Comparison of ENCODE assay signal across 8 cellular contexts in the genomic region with DNA sequence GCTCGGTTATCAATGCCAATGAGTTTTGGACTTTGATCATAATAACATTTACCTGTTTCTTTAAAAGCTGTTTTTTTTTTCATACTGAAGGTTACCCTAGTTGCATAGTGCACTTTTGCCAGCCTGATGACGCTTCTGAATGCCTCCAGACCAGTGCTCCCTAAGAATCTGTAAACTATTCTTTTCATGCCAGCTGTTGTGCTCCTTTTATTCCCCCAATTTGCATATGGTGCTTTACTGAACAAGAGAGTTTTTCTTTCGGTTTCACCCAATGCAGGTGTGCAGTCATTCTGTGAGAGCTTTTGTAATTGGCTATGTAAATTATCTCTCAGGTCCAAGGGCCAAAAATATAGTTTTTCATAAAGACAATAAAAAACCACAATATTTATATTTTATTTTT. TPM values are rescaled to one million over a fixed set of nuclear protein-coding genes. Genes with fewer than 3 reads are reported as not detected.
DNase-seq lines count a peak whose midpoint lies in the region; ATAC-seq and TF ChIP-seq lines count a peak whose summit lies in the region.

No MANE protein-coding gene starts in this region.

- no peak for TF ChIP-seq EP300 in stomach (IDR thresholded peaks at IDR 0.05)
- no peak for TF ChIP-seq EP300 in esophagus muscularis mucosa (IDR thresholded peaks at IDR 0.05)

- no peak overlapping the region for H3K4me3 Mint-ChIP-seq in activated naive CD4-positive, alpha-beta T cell treated with anti-CD3 and anti-CD28 coated beads for 36 hours
- peak overlapping the region; percentile 8 for H3K4me3 Mint-ChIP-seq in T-helper 1 cell treated with Interleukin-12 subunit alpha and Interleukin-12 subunit beta and Interleukin-4 antibody, amounts not matched to agents 30 μg/mL and 1 μg/mL, for 36 hours

- CTCF ChIA-PET in activated naive CD4-positive, alpha-beta T cell treated with anti-CD3 and anti-CD28 coated beads for 36 hours (lab: Charles Lee): interaction anchor here (1.0 to 2.5 kb wide), 3 partner anchors 239 to 270 kb away, joined by 3 to 5 read pairs (median 3); no protein-coding TSS in a partner anchor

- H3K4me3 ChIP-seq in stomach: peak overlapping the region in 2 of 4 donors; percentile 3 to 23
- H3K4me3 ChIP-seq in esophagus muscularis mucosa: no peak overlapping the region

- DNase-seq in activated naive CD4-positive, alpha-beta T cell treated with anti-CD3 and anti-CD28 coated beads for 36 hours: peak; percentile 46
- DNase-seq in activated naive CD4-positive, alpha-beta T cell treated with anti-CD3 and anti-CD28 coated beads, Interleukin-2, amount 50 U/mL, for 16 hours: no peak
- DNase-seq in stomach (no peak), esophagus muscularis mucosa (ENCODE audit: extremely low spot score) (no peak), kidney glomerular epithelial cell (lab: John Stamatoyannopoulos, UW) (no peak), Right ventricle myocardium inferior (ENCODE audit: missing footprints) (no peak)

- intact Hi-C loops in activated naive CD4-positive, alpha-beta T cell treated with anti-CD3 and anti-CD28 coated beads for 36 hours (cut with micrococcal nuclease): loop anchor here (1.0 to 2.0 kb wide), 7 partner anchors 25 to 214 kb away; a partner anchor contains a TSS
- intact Hi-C loops in stomach (cut with DNase I; ENCODE audit: low total_unique reads): no loop called here
- intact Hi-C loops in esophagus muscularis mucosa (cut with DNase I): no loop called here
- intact Hi-C loops in Right ventricle myocardium inferior (cut with DNase I): no loop called here

- peak; percentile 95 for ATAC-seq in HG02938 (IDR thresholded peaks at IDR 0.05; ENCODE audit: unreplicated experiment)
- ATAC-seq in Right ventricle myocardium inferior: no peak

- H3K27ac ChIP-seq in stomach (peak overlapping the region in 3 of 5 donors; percentile 10 to 62 (median 27)), esophagus muscularis mucosa (replicated peaks in 1 of 4) (no peak overlapping the region)

- H3K4me1 Mint-ChIP-seq in activated naive CD4-positive, alpha-beta T cell treated with anti-CD3 and anti-CD28 coated beads for 36 hours (ENCODE audit: low read depth): peaks cover 24% of the 10 kb centered on the region
- peaks cover 29% of the 10 kb centered on the region for H3K4me1 Mint-ChIP-seq in T-helper 1 cell treated with Interleukin-12 subunit alpha and Interleukin-12 subunit beta and Interleukin-4 antibody, amounts not matched to agents 30 μg/mL and 1 μg/mL, for 36 hours (ENCODE audit: low read depth)

- WGBS in stomach, 5 donors: 27 to 50% (median 28%) methylated on average over 3 of the region's 3 CpGs
- WGBS in esophagus muscularis mucosa: 91% methylated on average over 3 of the region's 3 CpGs

- TF ChIP-seq POLR2A in stomach (IDR thresholded peaks at IDR 0.05): no peak
- TF ChIP-seq POLR2A in esophagus muscularis mucosa (IDR thresholded peaks at IDR 0.05; ENCODE audit: low read depth): no peak

- H3K36me3 Mint-ChIP-seq in activated naive CD4-positive, alpha-beta T cell treated with anti-CD3 and anti-CD28 coated beads for 36 hours (ENCODE audit: low read depth): no peaks in the 10 kb centered on the region
- H3K36me3 Mint-ChIP-seq in T-helper 1 cell treated with Interleukin-12 subunit alpha and Interleukin-12 subunit beta and Interleukin-4 antibody, amounts not matched to agents 30 μg/mL and 1 μg/mL, for 36 hours (ENCODE audit: low read depth): peaks cover 10% of the 10 kb centered on the region

- H3K27me3 ChIP-seq in stomach (no peaks in the 10 kb centered on the region), esophagus muscularis mucosa (no peaks in the 10 kb centered on the region)

- H3K9me3 ChIP-seq in stomach: no peaks in the 10 kb centered on the region
- no peaks in the 10 kb centered on the region for H3K9me3 ChIP-seq in esophagus muscularis mucosa

- H3K4me1 ChIP-seq in stomach (peaks cover 0 to 50% (median 22%) of the 10 kb centered on the region in 4 donors), esophagus muscularis mucosa (peaks cover 0 to 3% (median 0%) of the 10 kb centered on the region in 4 donors)

- H3K9me3 Mint-ChIP-seq in activated naive CD4-positive, alpha-beta T cell treated with anti-CD3 and anti-CD28 coated beads for 36 hours: no peaks in the 10 kb centered on the region
- no peaks in the 10 kb centered on the region for H3K9me3 Mint-ChIP-seq in T-helper 1 cell treated with Interleukin-12 subunit alpha and Interleukin-12 subunit beta and Interleukin-4 antibody, amounts not matched to agents 30 μg/mL and 1 μg/mL, for 36 hours

- H3K27ac Mint-ChIP-seq in activated naive CD4-positive, alpha-beta T cell treated with anti-CD3 and anti-CD28 coated beads for 36 hours: no peak overlapping the region
- H3K27ac Mint-ChIP-seq in T-helper 1 cell treated with Interleukin-12 subunit alpha and Interleukin-12 subunit beta and Interleukin-4 antibody, amounts not matched to agents 30 μg/mL and 1 μg/mL, for 36 hours: no peak overlapping the region

- H3K36me3 ChIP-seq in stomach (no peaks in the 10 kb centered on the region), esophagus muscularis mucosa (no peaks in the 10 kb centered on the region)

- H3K27me3 Mint-ChIP-seq in activated naive CD4-positive, alpha-beta T cell treated with anti-CD3 and anti-CD28 coated beads for 36 hours (ENCODE audit: low read depth): no peaks in the 10 kb centered on the region
- peaks cover 3% of the 10 kb centered on the region for H3K27me3 Mint-ChIP-seq in T-helper 1 cell treated with Interleukin-12 subunit alpha and Interleukin-12 subunit beta and Interleukin-4 antibody, amounts not matched to agents 30 μg/mL and 1 μg/mL, for 36 hours (ENCODE audit: low read depth)

- TF ChIP-seq CTCF in stomach (IDR thresholded peaks at IDR 0.05) (no peak), esophagus muscularis mucosa (IDR thresholded peaks at IDR 0.05) (no peak)

RNA-seq across cellular contexts. Expression of a gene that starts 48.1 kb away (rescaled TPM):
- total RNA-seq in activated naive CD4-positive, alpha-beta T cell treated with anti-CD3 and anti-CD28 coated beads for 36 hours: 10 to 100 TPM; 12.9 to 13.3 TPM
- total RNA-seq in stomach (10 to 100 TPM in 4 of 5 donors, 1 to 10 TPM in 1; 4.6 to 60.9 (median 26.6) TPM), esophagus muscularis mucosa (1 to 10 TPM; 2.8 to 8.3 (median 4.8) TPM), Right ventricle myocardium inferior (5.7 TPM)
- 1 to 10 TPM; 2.6 to 3.2 (median 3.0) TPM for polyA plus RNA-seq in stomach

Comparison
In these comparisons a context has a peak if more than half of its experiments do, and no peak if none do; other contexts are left out.
1. H3K27ac ChIP-seq: peak in stomach (3 of 5); none in esophagus muscularis mucosa (0 of 4).